In genomic region chr1:162070825-162071224, GRCh38 we compare ENCODE assay signal across 10 cellular contexts. TPM values are rescaled to one million over a fixed set of nuclear protein-coding genes. Genes with fewer than 3 reads are reported as not detected.
DNase-seq lines count a peak whose midpoint lies in the region; ATAC-seq and TF ChIP-seq lines count a peak whose summit lies in the region.
"Had no signal": no experiment of that assay in that cellular context is flagged by ENCODE, and none has a peak within 500 bp of the region (broad histone marks: within the 10 kb centered on the region; RNA-seq: fewer than 3 reads in every experiment).

No MANE protein-coding gene starts in this region.

- CTCF ChIA-PET in activated CD4-positive, alpha-beta T cell treated with anti-CD3 and anti-CD28 coated beads, Interleukin-2, amount 10 ng/mL, durations not matched to agents 7 days and 5 days (lab: Charles Lee): interaction anchor here (0.7 to 0.9 kb wide), 2 partner anchors 15 to 289 kb away, joined by 3 to 4 read pairs; no protein-coding TSS in a partner anchor

- H3K9me3 ChIP-seq in left lung (no peaks in the 10 kb centered on the region), suprapubic skin (no peaks in the 10 kb centered on the region)

- in situ Hi-C loops in astrocyte of the cerebellum (cut with HindIII; ENCODE audit: low sequenced_read_pairs): no loop called here

- no peaks in the 10 kb centered on the region for H3K9me3 Mint-ChIP-seq in activated CD4-positive, alpha-beta T cell treated with anti-CD3 and anti-CD28 coated beads, Interleukin-2, amount 10 ng/mL, durations not matched to agents 7 days and 5 days
- H3K9me3 Mint-ChIP-seq: memory B cell had no signal

- H3K4me1 ChIP-seq in left lung (peaks cover 0 to 17% of the 10 kb centered on the region in 2 donors), suprapubic skin (peaks cover 15% of the 10 kb centered on the region)

- H3K4me3 ChIP-seq in astrocyte of the cerebellum (ENCODE audit: low read depth, low read length): peak overlapping the region; percentile 77
- H3K4me3 ChIP-seq in left lung: peak overlapping the region; percentile 55 to 61
- H3K4me3 ChIP-seq in suprapubic skin: peak overlapping the region; percentile 91

- H3K36me3 ChIP-seq in left lung: no peaks in the 10 kb centered on the region
- no peaks in the 10 kb centered on the region for H3K36me3 ChIP-seq in suprapubic skin

- no peak for DNase-seq in activated CD4-positive, alpha-beta T cell treated with anti-CD3 and anti-CD28 coated beads, Interleukin-2, amount 10 ng/mL, durations not matched to agents 7 days and 5 days
- DNase-seq in activated CD4-positive, alpha-beta T cell treated with anti-CD3 and anti-CD28 coated beads for 1 hour: no peak
- DNase-seq in astrocyte of the cerebellum (ENCODE audit: low read depth): no peak
- no peak for DNase-seq in left lung
- no peak for DNase-seq in suprapubic skin (ENCODE audit: low spot score in 2 of 2)
- DNase-seq in NCI-H2029 (lab: John Stamatoyannopoulos, UW): no peak
- DNase-seq in DMS 273 (lab: John Stamatoyannopoulos, UW; ENCODE audit: unreplicated experiment): no peak

- no peak for TF ChIP-seq POLR2A in suprapubic skin (IDR thresholded peaks at IDR 0.05)

- H3K27me3 ChIP-seq in left lung: peaks cover 0 to 59% of the 10 kb centered on the region in 2 donors
- H3K27me3 ChIP-seq in suprapubic skin: peaks cover 27% of the 10 kb centered on the region

- peaks cover 8% of the 10 kb centered on the region for H3K4me1 Mint-ChIP-seq in activated CD4-positive, alpha-beta T cell treated with anti-CD3 and anti-CD28 coated beads, Interleukin-2, amount 10 ng/mL, durations not matched to agents 7 days and 5 days

- TF ChIP-seq CTCF in astrocyte of the cerebellum (IDR thresholded peaks at IDR 0.05; ENCODE audit: low read depth, low read length, missing control alignments) (no peak), left lung (IDR thresholded peaks at IDR 0.05) (no peak), suprapubic skin (IDR thresholded peaks at IDR 0.05) (no peak)

- POLR2A ChIA-PET in activated CD4-positive, alpha-beta T cell treated with anti-CD3 and anti-CD28 coated beads, Interleukin-2, amount 10 ng/mL, durations not matched to agents 7 days and 5 days (lab: Charles Lee): interaction anchor here (0.7 kb wide), 1 partner anchor 11 kb away, joined by 5 read pairs; no protein-coding TSS in a partner anchor

- 41% methylated on average over 7 of the region's 7 CpGs for WGBS in suprapubic skin

- ATAC-seq in left lung (peak; percentile 13), HG03354 (IDR thresholded peaks at IDR 0.05; ENCODE audit: poor library complexity, severe bottlenecking, unreplicated experiment) (no peak)

- H3K36me3 Mint-ChIP-seq in activated CD4-positive, alpha-beta T cell treated with anti-CD3 and anti-CD28 coated beads, Interleukin-2, amount 10 ng/mL, durations not matched to agents 7 days and 5 days (ENCODE audit: low read depth): no peaks in the 10 kb centered on the region
- H3K36me3 Mint-ChIP-seq: memory B cell had no signal

- intact Hi-C loops in left lung (cut with DNase I): no loop called here

- peaks cover 72% of the 10 kb centered on the region for H3K27me3 Mint-ChIP-seq in activated CD4-positive, alpha-beta T cell treated with anti-CD3 and anti-CD28 coated beads, Interleukin-2, amount 10 ng/mL, durations not matched to agents 7 days and 5 days

- H3K27ac ChIP-seq in left lung: no peak overlapping the region
- H3K27ac ChIP-seq in suprapubic skin: no peak overlapping the region
- H3K27ac ChIP-seq: SJSA1 had no signal

- TF ChIP-seq EP300 in suprapubic skin (IDR thresholded peaks at IDR 0.05): no peak

- H3K4me3 Mint-ChIP-seq in activated CD4-positive, alpha-beta T cell treated with anti-CD3 and anti-CD28 coated beads, Interleukin-2, amount 10 ng/mL, durations not matched to agents 7 days and 5 days: peak overlapping the region; percentile 71

- no peak overlapping the region for H3K27ac Mint-ChIP-seq in activated CD4-positive, alpha-beta T cell treated with anti-CD3 and anti-CD28 coated beads, Interleukin-2, amount 10 ng/mL, durations not matched to agents 7 days and 5 days
- H3K27ac Mint-ChIP-seq: memory B cell had no signal

RNA-seq across cellular contexts. Expression of gene NOS1AP, which starts 1.3 kb away (rescaled TPM):
- total RNA-seq in activated CD4-positive, alpha-beta T cell treated with anti-CD3 and anti-CD28 coated beads, Interleukin-2, amount 10 ng/mL, durations not matched to agents 7 days and 5 days: under 1 TPM in 1 of 2 experiments, not detected in 1; 0.06 TPM
- total RNA-seq in left lung (1 to 10 TPM; 4.2 to 6.2 TPM), suprapubic skin (1 to 10 TPM; 1.9 to 9.5 (median 3.3) TPM)
- total RNA-seq: SJSA1 had no signal

RNA-seq across cellular contexts. Expression of gene OLFML2B, which starts 47.2 kb away (rescaled TPM):
- not detected for total RNA-seq in activated CD4-positive, alpha-beta T cell treated with anti-CD3 and anti-CD28 coated beads, Interleukin-2, amount 10 ng/mL, durations not matched to agents 7 days and 5 days
- 10 to 100 TPM; 36.1 to 46.8 TPM for total RNA-seq in left lung
- 1 to 10 TPM; 2.7 to 5.2 (median 3.6) TPM for total RNA-seq in suprapubic skin

Comparison
In these comparisons a context has a peak if more than half of its experiments do, and no peak if none do; other contexts are left out.
1. RNA of gene OLFML2B, which starts 47.2 kb away (total RNA-seq): 36.1 to 46.8 TPM in left lung; 2.7 to 5.2 TPM in suprapubic skin and not detected in activated CD4-positive, alpha-beta T cell treated with anti-CD3 and anti-CD28 coated beads, Interleukin-2, amount 10 ng/mL, durations not matched to agents 7 days and 5 days; every median in the first group is over 4 times any median in the second.
2. Peak in every context shown above with its lines, with median percentiles within 50 percentile points of each other: H3K4me3 ChIP-seq.